In genomic region chr3:169604568-169604967, GRCh38 we compare ENCODE assay signal across 14 cellular contexts. TPM values are rescaled to one million over a fixed set of nuclear protein-coding genes. Genes with fewer than 3 reads are reported as not detected.
DNase-seq lines count a peak whose midpoint lies in the region; ATAC-seq and TF ChIP-seq lines count a peak whose summit lies in the region.
"Had no signal": no experiment of that assay in that cellular context is flagged by ENCODE, and none has a peak within 500 bp of the region (broad histone marks: within the 10 kb centered on the region; RNA-seq: fewer than 3 reads in every experiment).

No MANE protein-coding gene starts in this region.

- no peak overlapping the region for H3K27ac ChIP-seq in BLaER1
- H3K27ac ChIP-seq in GM23248, result no peak overlapping the region
- H3K27ac ChIP-seq in Panc1 (ENCODE audit: low read length), result no peak overlapping the region
- no peak overlapping the region for H3K27ac ChIP-seq in foreskin keratinocyte

- H3K27me3 Mint-ChIP-seq in activated CD4-positive, alpha-beta T cell treated with anti-CD3 and anti-CD28 coated beads, Interleukin-2, amount 10 ng/mL, durations not matched to agents 7 days and 5 days, result peaks cover 4% of the 10 kb centered on the region
- H3K27me3 Mint-ChIP-seq: activated B cell treated with CpG ODN at 0.5 μM for 24 hours had no signal

- H3K79me2 ChIP-seq in GM23248 (ENCODE audit: insufficient read depth), result no peaks in the 10 kb centered on the region

- BruUV-seq in Panc1 (replicated peaks; lab: Mats Ljungman, UMichigan), result no TSS peak

- no peaks in the 10 kb centered on the region for H3K9me3 ChIP-seq in BLaER1
- no peaks in the 10 kb centered on the region for H3K9me3 ChIP-seq in GM23248 (ENCODE audit: low read depth)
- no peaks in the 10 kb centered on the region for H3K9me3 ChIP-seq in Panc1 (ENCODE audit: control insufficient read depth, insufficient read depth, low read depth, low read length)

- H3K27ac Mint-ChIP-seq in activated CD4-positive, alpha-beta T cell treated with anti-CD3 and anti-CD28 coated beads, Interleukin-2, amount 10 ng/mL, durations not matched to agents 7 days and 5 days, result no peak overlapping the region
- H3K27ac Mint-ChIP-seq: activated B cell treated with CpG ODN at 0.5 μM for 24 hours; activated T-helper 17 cell treated with anti-CD3 and anti-CD28 coated beads, Interleukin-2, amount 50 U/mL, for 72 hours; stimulated activated naive CD8-positive, alpha-beta T cell treated with anti-CD3 and anti-CD28 coated beads, Interleukin-15, Interleukin-2, amounts not matched to agents 100 ng/mL and 50 ng/mL, for 24 hours had no signal

- H3K9ac ChIP-seq in BLaER1, result no peak overlapping the region
- H3K9ac ChIP-seq in GM23248, result no peak overlapping the region

- TF ChIP-seq CTCF in Panc1 (IDR thresholded peaks at IDR 0.05) (peak; percentile 34), foreskin keratinocyte (conservative IDR thresholded peaks at IDR 0.05) (peak; percentile 48)

- no peak overlapping the region for H2AFZ ChIP-seq in GM23248

- no peak overlapping the region for H3K4me3 ChIP-seq in BLaER1
- H3K4me3 ChIP-seq in GM23248, result no peak overlapping the region
- H3K4me3 ChIP-seq in Panc1 (ENCODE audit: low read depth in 2 of 2, low read length in 2 of 2), result no peak overlapping the region

- POLR2A ChIA-PET in Panc1 (lab: Charles Lee), result no interaction called here
- POLR2A ChIA-PET in activated CD4-positive, alpha-beta T cell treated with anti-CD3 and anti-CD28 coated beads, Interleukin-2, amount 10 ng/mL, durations not matched to agents 7 days and 5 days (lab: Charles Lee), result no interaction called here

- no peak overlapping the region for H3K4me3 Mint-ChIP-seq in activated CD4-positive, alpha-beta T cell treated with anti-CD3 and anti-CD28 coated beads, Interleukin-2, amount 10 ng/mL, durations not matched to agents 7 days and 5 days
- H3K4me3 Mint-ChIP-seq: activated B cell treated with CpG ODN at 0.5 μM for 24 hours; activated T-helper 17 cell treated with anti-CD3 and anti-CD28 coated beads, Interleukin-2, amount 50 U/mL, for 72 hours; central memory CD8-positive, alpha-beta T cell; stimulated activated naive CD8-positive, alpha-beta T cell treated with anti-CD3 and anti-CD28 coated beads, Interleukin-15, Interleukin-2, amounts not matched to agents 100 ng/mL and 50 ng/mL, for 24 hours had no signal

- no peaks in the 10 kb centered on the region for H3K27me3 ChIP-seq in BLaER1
- H3K27me3 ChIP-seq in GM23248 (replicated peaks; ENCODE audit: insufficient read depth), result 0 out of 2 replicates have a peak, but pooled peaks cover 4% of the 10 kb centered on the region
- peaks cover 3% of the 10 kb centered on the region for H3K27me3 ChIP-seq in Panc1 (ENCODE audit: control insufficient read depth, insufficient read depth, low read length)
- peaks cover 2% of the 10 kb centered on the region for H3K27me3 ChIP-seq in foreskin keratinocyte

- H3K9me3 Mint-ChIP-seq in activated CD4-positive, alpha-beta T cell treated with anti-CD3 and anti-CD28 coated beads, Interleukin-2, amount 10 ng/mL, durations not matched to agents 7 days and 5 days, result no peaks in the 10 kb centered on the region
- H3K9me3 Mint-ChIP-seq: activated B cell treated with CpG ODN at 0.5 μM for 24 hours; activated T-helper 17 cell treated with anti-CD3 and anti-CD28 coated beads, Interleukin-2, amount 50 U/mL, for 72 hours; central memory CD8-positive, alpha-beta T cell; stimulated activated naive CD8-positive, alpha-beta T cell treated with anti-CD3 and anti-CD28 coated beads, Interleukin-15, Interleukin-2, amounts not matched to agents 100 ng/mL and 50 ng/mL, for 24 hours had no signal

- H3K36me3 ChIP-seq in BLaER1 (no peaks in the 10 kb centered on the region), GM23248 (ENCODE audit: low read depth) (no peaks in the 10 kb centered on the region), Panc1 (ENCODE audit: control insufficient read depth, insufficient read depth, low read length) (no peaks in the 10 kb centered on the region)

- 0 out of 2 replicates have a peak, but pooled peaks have one; percentile 21 for ATAC-seq in Panc1
- ATAC-seq in foreskin keratinocyte, result peak; percentile 36
- no peak for ATAC-seq in HG03280 (IDR thresholded peaks at IDR 0.05; ENCODE audit: unreplicated experiment)
- no peak for ATAC-seq in GM19351 (IDR thresholded peaks at IDR 0.05; ENCODE audit: unreplicated experiment)
- ATAC-seq: activated T-helper 17 cell treated with anti-CD3 and anti-CD28 coated beads, Interleukin-2, amount 50 U/mL, for 72 hours had no signal

- H4K20me1 ChIP-seq in BLaER1 (no peaks in the 10 kb centered on the region), GM23248 (ENCODE audit: insufficient read depth) (no peaks in the 10 kb centered on the region)

- H3K4me2 ChIP-seq in BLaER1 (peak overlapping the region; percentile 58), GM23248 (ENCODE audit: unreplicated experiment) (no peak overlapping the region)

- no peaks in the 10 kb centered on the region for H3K36me3 Mint-ChIP-seq in activated CD4-positive, alpha-beta T cell treated with anti-CD3 and anti-CD28 coated beads, Interleukin-2, amount 10 ng/mL, durations not matched to agents 7 days and 5 days (ENCODE audit: low read depth)

- in situ Hi-C loops in GM23248 (cut with MboI) (no loop called here), Panc1 (cut with HindIII; ENCODE audit: low pct_unique_long_range_greater_than_20kb, low sequenced_read_pairs) (no loop called here)

- CTCF ChIA-PET in Panc1 (lab: Charles Lee), result interaction anchor here (0.6 kb wide), 1 partner anchor 54 kb away, joined by 6 read pairs; no protein-coding TSS in a partner anchor
- CTCF ChIA-PET in activated CD4-positive, alpha-beta T cell treated with anti-CD3 and anti-CD28 coated beads, Interleukin-2, amount 10 ng/mL, durations not matched to agents 7 days and 5 days (lab: Charles Lee), result no interaction called here

- no peaks in the 10 kb centered on the region for H3F3A ChIP-seq in GM23248 (ENCODE audit: insufficient read depth)

- DNase-seq in GM23248, result peak; percentile 17
- no peak for DNase-seq in Panc1 (ENCODE audit: low read depth, low spot score)
- peak in 1 of 2 donors; percentile 7 for DNase-seq in foreskin keratinocyte
- no peak for DNase-seq in activated CD4-positive, alpha-beta T cell treated with anti-CD3 and anti-CD28 coated beads, Interleukin-2, amount 10 ng/mL, durations not matched to agents 7 days and 5 days
- no peak for DNase-seq in NCI-H2227 treated with DMSO at 0.1 percent for 48 hours (lab: John Stamatoyannopoulos, UW)
- DNase-seq: activated B cell treated with CpG ODN at 0.5 μM for 24 hours; nucleus accumbens; stimulated activated CD4-positive, alpha-beta T cell treated with anti-CD3 and anti-CD28 coated beads, Interleukin-1b, Interleukin-23, amount 100 ng/mL, for 48 hours had no signal

- intact Hi-C loops in Panc1 (cut with micrococcal nuclease; ENCODE audit: unreplicated experiment), result no loop called here

- H3K9me2 ChIP-seq in GM23248 (ENCODE audit: insufficient read depth), result no peaks in the 10 kb centered on the region

- no peaks in the 10 kb centered on the region for H3K4me1 Mint-ChIP-seq in activated CD4-positive, alpha-beta T cell treated with anti-CD3 and anti-CD28 coated beads, Interleukin-2, amount 10 ng/mL, durations not matched to agents 7 days and 5 days
- H3K4me1 Mint-ChIP-seq: activated T-helper 17 cell treated with anti-CD3 and anti-CD28 coated beads, Interleukin-2, amount 50 U/mL, for 72 hours; central memory CD8-positive, alpha-beta T cell had no signal

- 27 to 40% methylated on average over 1 of the region's 1 CpG for WGBS in GM23248 (ENCODE audit: low coverage in 1 of 2, low lambda C conversion rate in 2 of 2, missing lambda C conversion rate in 2 of 2), 2 experiments

- H3K4me1 ChIP-seq in BLaER1, result peaks cover 76% of the 10 kb centered on the region
- H3K4me1 ChIP-seq in GM23248 (ENCODE audit: insufficient read depth), result no peaks in the 10 kb centered on the region
- no peaks in the 10 kb centered on the region for H3K4me1 ChIP-seq in Panc1 (ENCODE audit: control insufficient read depth, insufficient read depth, low read length)
- no peaks in the 10 kb centered on the region for H3K4me1 ChIP-seq in foreskin keratinocyte

RNA-seq across cellular contexts. Expression of gene MECOM, which starts 58.9 kb away (rescaled TPM):
- total RNA-seq in GM23248 (2014; rRNA removed; shearing (Covaris generic)), result 1.8 and 3.5 TPM in 2 replicates
- 1.3 and 2.3 TPM in 2 replicates for polyA plus RNA-seq in GM23248 (2016; fragmentation: Nextera tagmentation; extraction: Ambion mirVana)
- total RNA-seq in Panc1 (2021; ENCODE audit: unreplicated experiment), result 0.21 TPM
- not detected for polyA plus RNA-seq in Panc1 (2012; ENCODE audit: insufficient read length)
- total RNA-seq in foreskin keratinocyte, result 2.2 and 4.0 TPM in 2 replicates
- 0.37 and 0.76 TPM in 2 replicates for polyA plus RNA-seq in foreskin keratinocyte
- not detected for total RNA-seq in activated CD4-positive, alpha-beta T cell treated with anti-CD3 and anti-CD28 coated beads, Interleukin-2, amount 10 ng/mL, durations not matched to agents 7 days and 5 days
- total RNA-seq: activated T-helper 17 cell treated with anti-CD3 and anti-CD28 coated beads, Interleukin-2, amount 50 U/mL, for 72 hours had no signal

Comparison
In these comparisons a context has a peak if more than half of its experiments do, and no peak if none do; other contexts are left out.
1. ATAC-seq: peak in Panc1 (single experiment) and foreskin keratinocyte (single experiment); none in HG03280 (single experiment) and GM19351 (single experiment).